In genomic region chr18:61889541-61889940, GRCh38 we compare ENCODE assay signal across 24 cellular contexts. TPM values are rescaled to one million over a fixed set of nuclear protein-coding genes. Genes with fewer than 3 reads are reported as not detected.
"Had no signal": no experiment of that assay in that cellular context is flagged by ENCODE, and none has a peak within 500 bp of the region (broad histone marks: within the 10 kb centered on the region; RNA-seq: fewer than 3 reads in every experiment).

No MANE protein-coding gene starts in this region.

- H3K9me3 ChIP-seq: colonic mucosa, left lung, spleen, thyroid gland had no signal

- H3K27ac ChIP-seq: colonic mucosa, hepatocyte, left lung, neural progenitor cell, spleen had no signal

- H3K4me1 ChIP-seq: colonic mucosa had no signal

- H3K36me3 Mint-ChIP-seq: activated naive CD8-positive, alpha-beta T cell treated with anti-CD3 and anti-CD28 coated beads for 36 hours; immature natural killer cell; naive thymus-derived CD4-positive, alpha-beta T cell had no signal

- H3K36me3 ChIP-seq: colonic mucosa, left lung, neural progenitor cell, spleen, thyroid gland had no signal

- H3K4me1 Mint-ChIP-seq: activated T-helper 17 cell treated with anti-CD3 and anti-CD28 coated beads, Interleukin-2, amount 50 U/mL, for 72 hours had no signal

- H3K9me3 Mint-ChIP-seq: activated B cell treated with CpG ODN at 0.5 μM for 24 hours; activated naive CD8-positive, alpha-beta T cell treated with anti-CD3 and anti-CD28 coated beads for 36 hours; activated T-cell treated with anti-CD3 and anti-CD28 coated beads, Interleukin-2, amount 50 U/mL, for 24 hours; activated T-helper 17 cell treated with anti-CD3 and anti-CD28 coated beads, Interleukin-2, amount 50 U/mL, for 72 hours; central memory CD8-positive, alpha-beta T cell; immature natural killer cell; T-helper 1 cell treated with Interleukin-12 subunit alpha and Interleukin-12 subunit beta and Interleukin-4 antibody, amounts not matched to agents 30 μg/mL and 1 μg/mL, for 36 hours had no signal

- H3K4me3 ChIP-seq: colonic mucosa, hepatocyte, left lung, neural progenitor cell, spleen, thyroid gland had no signal

- ATAC-seq: activated CD4-positive, alpha-beta T cell treated with anti-CD3 and anti-CD28 coated beads for 36 hours; activated T-helper 17 cell treated with anti-CD3 and anti-CD28 coated beads, Interleukin-2, amount 50 U/mL, for 72 hours; left lung; naive thymus-derived CD4-positive, alpha-beta T cell; stimulated activated naive CD8-positive, alpha-beta T cell treated with anti-CD3 and anti-CD28 coated beads, Interleukin-15, Interleukin-2, amounts not matched to agents 100 U/mL and 50 U/mL, for 24 hours had no signal

- DNase-seq: activated B cell treated with CpG ODN at 0.5 μM for 24 hours; activated CD4-positive, alpha-beta T cell treated with anti-CD3 and anti-CD28 coated beads for 36 hours; activated CD4-positive, alpha-beta T cell treated with anti-CD3 and anti-CD28 coated beads, Interleukin-2, amount 50 U/mL, for 4 hours; activated CD8-positive, alpha-beta memory T cell treated with anti-CD3 and anti-CD28 coated beads for 24 hours; activated CD8-positive, alpha-beta memory T cell treated with anti-CD3 and anti-CD28 coated beads, Interleukin-2, amount 50 U/mL, for 4 hours; activated naive CD4-positive, alpha-beta T cell; activated naive CD8-positive, alpha-beta T cell treated with anti-CD3 and anti-CD28 coated beads for 36 hours; activated T-cell treated with anti-CD3 and anti-CD28 coated beads, Interleukin-2, amount 50 U/mL, for 24 hours; colonic mucosa; immature natural killer cell; kidney glomerular epithelial cell; left lung; naive thymus-derived CD4-positive, alpha-beta T cell; retina; spleen; stimulated activated CD4-positive, alpha-beta T cell treated with anti-CD3 and anti-CD28 coated beads, Interleukin-4, amount 100 ng/mL, for 1 hour; stimulated activated naive CD8-positive, alpha-beta T cell treated with anti-CD3 and anti-CD28 coated beads, Interleukin-15, Interleukin-2, amounts not matched to agents 100 U/mL and 50 U/mL, for 24 hours; thyroid gland had no signal

- H3K27me3 Mint-ChIP-seq: progenitor cell of endocrine pancreas had no signal

- H3K27me3 ChIP-seq: hepatocyte, thyroid gland had no signal

- H3K4me3 Mint-ChIP-seq: activated B cell treated with CpG ODN at 0.5 μM for 24 hours; activated CD4-positive, alpha-beta T cell treated with anti-CD3 and anti-CD28 coated beads for 36 hours; activated naive CD8-positive, alpha-beta T cell treated with anti-CD3 and anti-CD28 coated beads for 36 hours; activated T-cell treated with anti-CD3 and anti-CD28 coated beads, Interleukin-2, amount 50 U/mL, for 24 hours; activated T-helper 17 cell treated with anti-CD3 and anti-CD28 coated beads, Interleukin-2, amount 50 U/mL, for 72 hours; central memory CD8-positive, alpha-beta T cell; immature natural killer cell; naive thymus-derived CD4-positive, alpha-beta T cell; T-helper 1 cell treated with Interleukin-12 subunit alpha and Interleukin-12 subunit beta and Interleukin-4 antibody, amounts not matched to agents 30 μg/mL and 1 μg/mL, for 36 hours had no signal

- H3K27ac Mint-ChIP-seq: activated B cell treated with CpG ODN at 0.5 μM for 24 hours; activated CD4-positive, alpha-beta T cell treated with anti-CD3 and anti-CD28 coated beads for 36 hours; activated naive CD8-positive, alpha-beta T cell treated with anti-CD3 and anti-CD28 coated beads for 36 hours; activated T-cell treated with anti-CD3 and anti-CD28 coated beads, Interleukin-2, amount 50 U/mL, for 24 hours; activated T-helper 17 cell treated with anti-CD3 and anti-CD28 coated beads, Interleukin-2, amount 50 U/mL, for 72 hours; immature natural killer cell; naive thymus-derived CD4-positive, alpha-beta T cell; neural progenitor cell; progenitor cell of endocrine pancreas; T-helper 1 cell treated with Interleukin-12 subunit alpha and Interleukin-12 subunit beta and Interleukin-4 antibody, amounts not matched to agents 30 μg/mL and 1 μg/mL, for 36 hours had no signal

RNA-seq across cellular contexts. Expression of gene RNF152, which starts 3.3 kb away (rescaled TPM):
- polyA plus RNA-seq: naive thymus-derived CD4-positive, alpha-beta T cell had no signal
